Comparison of ENCODE assay signal across 8 cellular contexts in the genomic region with DNA sequence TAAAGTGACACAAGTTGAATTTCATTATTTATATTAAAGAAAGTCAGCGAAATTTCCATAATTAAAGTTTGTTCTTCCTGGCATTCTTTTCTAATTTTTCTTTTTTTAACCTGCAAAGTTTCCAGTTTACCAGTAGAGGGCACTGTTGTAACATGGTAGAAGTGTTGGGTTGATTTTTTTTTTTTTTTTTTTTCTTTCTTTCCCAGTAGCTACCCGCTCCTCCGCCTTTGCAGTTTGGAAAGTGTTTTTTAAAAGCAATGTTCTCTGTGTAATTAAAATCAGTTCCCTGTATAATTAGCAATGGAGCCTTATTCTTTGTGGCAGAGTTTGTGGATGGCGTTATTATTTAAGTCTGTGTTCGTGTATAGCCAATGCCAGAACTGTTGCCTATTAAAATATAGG. TPM values are rescaled to one million over a fixed set of nuclear protein-coding genes. Genes with fewer than 3 reads are reported as not detected.
DNase-seq lines count a peak whose midpoint lies in the region; ATAC-seq and TF ChIP-seq lines count a peak whose summit lies in the region.

No MANE protein-coding gene starts in this region.

- peak overlapping the region; percentile 23 for H3K9ac ChIP-seq in skeletal muscle satellite cell (ENCODE audit: low read depth, low read length)

- no peaks in the 10 kb centered on the region for H3K36me3 ChIP-seq in left ventricle myocardium inferior
- no peaks in the 10 kb centered on the region for H3K36me3 ChIP-seq in skeletal muscle satellite cell (ENCODE audit: insufficient read depth, low read length)

- no peaks in the 10 kb centered on the region for H3K9me3 Mint-ChIP-seq in activated CD4-positive, alpha-beta memory T cell treated with anti-CD3 and anti-CD28 coated beads for 36 hours

- H3K27me3 Mint-ChIP-seq in activated CD4-positive, alpha-beta memory T cell treated with anti-CD3 and anti-CD28 coated beads for 36 hours: no peaks in the 10 kb centered on the region

- H3K9me3 ChIP-seq in left ventricle myocardium inferior (replicated peaks): no peaks in the 10 kb centered on the region
- no peaks in the 10 kb centered on the region for H3K9me3 ChIP-seq in skeletal muscle satellite cell (replicated peaks; ENCODE audit: low read length)

- peak overlapping the region; percentile 68 for H3K4me2 ChIP-seq in skeletal muscle satellite cell (ENCODE audit: low read length)

- no peak overlapping the region for H3K27ac ChIP-seq in left ventricle myocardium inferior (replicated peaks)

- H3K36me3 Mint-ChIP-seq in activated CD4-positive, alpha-beta memory T cell treated with anti-CD3 and anti-CD28 coated beads for 36 hours: no peaks in the 10 kb centered on the region

- CTCF ChIA-PET in activated CD4-positive, alpha-beta memory T cell treated with anti-CD3 and anti-CD28 coated beads for 36 hours (lab: Charles Lee): interaction anchor here (0.6 to 1.7 kb wide), 4 partner anchors 930 to 1404 kb away, joined by 3 to 4 read pairs (median 3); no protein-coding TSS in a partner anchor

- peak; percentile 21 to 24 for DNase-seq in NCI-H2081 (lab: John Stamatoyannopoulos, UW)
- DNase-seq in NCI-H2081 treated with DMSO at 0.1 percent for 48 hours (lab: John Stamatoyannopoulos, UW): no peak
- peak; percentile 53 for DNase-seq in KBM-7
- no peak for DNase-seq in activated CD4-positive, alpha-beta memory T cell treated with anti-CD3 and anti-CD28 coated beads for 36 hours
- DNase-seq in left ventricle myocardium inferior: no peak
- no peak for DNase-seq in T1000 (lab: John Stamatoyannopoulos, UW)

- no peak for ATAC-seq in GM19035 (IDR thresholded peaks at IDR 0.05; ENCODE audit: unreplicated experiment)

- H3K4me1 ChIP-seq in left ventricle myocardium inferior (no peaks in the 10 kb centered on the region), skeletal muscle satellite cell (ENCODE audit: control insufficient read depth, insufficient read depth, low read length) (no peaks in the 10 kb centered on the region)

- peaks cover 20% of the 10 kb centered on the region for H3K4me1 Mint-ChIP-seq in activated CD4-positive, alpha-beta memory T cell treated with anti-CD3 and anti-CD28 coated beads for 36 hours (ENCODE audit: low read depth)

- peak; percentile 81 for TF ChIP-seq CTCF in left ventricle myocardium inferior (IDR thresholded peaks at IDR 0.05; ENCODE audit: borderline replicate concordance)

- in situ Hi-C loops in KBM-7 (cut with MboI; ENCODE audit: low pct_unique_long_range_greater_than_20kb, low sequenced_read_pairs): no loop called here

- POLR2A ChIA-PET in activated CD4-positive, alpha-beta memory T cell treated with anti-CD3 and anti-CD28 coated beads for 36 hours (lab: Charles Lee): no interaction called here

- no peak overlapping the region for H3K27ac Mint-ChIP-seq in activated CD4-positive, alpha-beta memory T cell treated with anti-CD3 and anti-CD28 coated beads for 36 hours

- H3K27me3 ChIP-seq in left ventricle myocardium inferior (ENCODE audit: low read depth): no peaks in the 10 kb centered on the region
- H3K27me3 ChIP-seq in skeletal muscle satellite cell (ENCODE audit: control insufficient read depth, insufficient read depth, low read length): no peaks in the 10 kb centered on the region

- H3K4me3 Mint-ChIP-seq in activated CD4-positive, alpha-beta memory T cell treated with anti-CD3 and anti-CD28 coated beads for 36 hours: peak overlapping the region; percentile 57

- intact Hi-C loops in activated CD4-positive, alpha-beta memory T cell treated with anti-CD3 and anti-CD28 coated beads for 36 hours (cut with micrococcal nuclease): loop anchor here (1.0 to 5.0 kb wide), 4 partner anchors 185 to 1429 kb away; no protein-coding TSS in a partner anchor
- intact Hi-C loops in left ventricle myocardium inferior (cut with micrococcal nuclease): loop anchor here (10.0 kb wide), 1 partner anchor 1433 kb away; no protein-coding TSS in a partner anchor

- H3K4me3 ChIP-seq in left ventricle myocardium inferior (peak overlapping the region; percentile 54), skeletal muscle satellite cell (ENCODE audit: low read length) (peak overlapping the region; percentile 52)

RNA-seq across cellular contexts. Expression of gene TAF3, which starts 53.7 kb away (rescaled TPM):
- total RNA-seq in activated CD4-positive, alpha-beta memory T cell treated with anti-CD3 and anti-CD28 coated beads for 36 hours: 10 to 100 TPM; 12.2 to 12.3 TPM
- total RNA-seq in left ventricle myocardium inferior: 12.7 TPM
- 2.0 and 2.2 TPM in 2 replicates for total RNA-seq in skeletal muscle satellite cell (2012; rRNA removed)

Comparison
In these comparisons a context has a peak if more than half of its experiments do, and no peak if none do; other contexts are left out.
1. DNase-seq: peak in NCI-H2081 (2 of 2) and KBM-7 (single experiment); none in NCI-H2081 treated with DMSO at 0.1 percent for 48 hours (single experiment), activated CD4-positive, alpha-beta memory T cell treated with anti-CD3 and anti-CD28 coated beads for 36 hours (single experiment), left ventricle myocardium inferior (single experiment) and T1000 (single experiment).